ENCODE assay signal across 1 cellular context in genomic region chr9:113361304-113362018, GRCh38.
TF ChIP-seq lines count a peak whose summit lies in the region.

No MANE protein-coding gene starts in this region.

TF ChIP-seq in GM12878, 131 proteins besides CTCF, POLR2A, EP300 and RAD21:
- no peak for TF ChIP-seq SKIL (IDR thresholded peaks at IDR 0.05; ENCODE audit: low read depth, poor library complexity, severe bottlenecking)
- TF ChIP-seq ZBTB4 (CRISPR knock-in tag; IDR thresholded peaks at IDR 0.05): no peak
- no peak for TF ChIP-seq USF1 (IDR thresholded peaks at IDR 0.05; ENCODE audit: borderline replicate concordance, extremely low read length, insufficient read depth, low read depth, low read length)
- no peak for TF ChIP-seq GABPA (IDR thresholded peaks at IDR 0.05; ENCODE audit: low read depth)
